In the genomic region with DNA sequence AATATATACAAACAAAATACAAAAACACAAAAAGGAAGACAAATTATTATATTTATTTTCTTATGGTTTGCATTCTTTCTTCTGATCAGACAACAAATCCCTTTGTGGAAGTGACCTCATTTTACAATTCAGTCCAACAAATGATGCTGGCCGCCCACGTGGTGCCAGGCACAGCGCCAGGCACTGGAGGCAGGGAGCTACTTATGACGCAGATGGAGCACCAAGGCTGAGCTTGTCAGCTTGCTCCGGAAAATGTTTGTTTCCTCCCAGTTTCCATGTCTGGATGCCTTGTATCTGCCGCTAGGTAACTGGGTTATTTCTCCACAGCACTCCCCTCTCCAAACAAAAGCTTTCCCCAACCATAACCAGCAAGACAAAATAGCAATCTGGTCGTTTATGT, we compare ENCODE assay signal across 11 cellular contexts. TPM values are rescaled to one million over a fixed set of nuclear protein-coding genes. Genes with fewer than 3 reads are reported as not detected.
DNase-seq lines count a peak whose midpoint lies in the region; ATAC-seq and TF ChIP-seq lines count a peak whose summit lies in the region.
"Had no signal": no experiment of that assay in that cellular context is flagged by ENCODE, and none has a peak within 500 bp of the region (broad histone marks: within the 10 kb centered on the region; RNA-seq: fewer than 3 reads in every experiment).

No MANE protein-coding gene starts in this region.

- TF ChIP-seq POLR2A in gastrocnemius medialis (IDR thresholded peaks at IDR 0.05) = peak in 1 of 2 donors; percentile 33

- no peak overlapping the region for H3K27ac ChIP-seq in GM23248
- H3K27ac ChIP-seq in gastrocnemius medialis = peak overlapping the region; percentile 67 to 82 (median 74)
- no peak overlapping the region for H3K27ac ChIP-seq in neural progenitor cell

- H3K9me3 Mint-ChIP-seq in endothelial cell (ENCODE audit: unreplicated experiment) = no peaks in the 10 kb centered on the region
- H3K9me3 Mint-ChIP-seq in neural progenitor cell = no peaks in the 10 kb centered on the region
- no peaks in the 10 kb centered on the region for H3K9me3 Mint-ChIP-seq in osteocyte (ENCODE audit: unreplicated experiment)

- H3K36me3 Mint-ChIP-seq in endothelial cell (ENCODE audit: low read depth, unreplicated experiment) = no peaks in the 10 kb centered on the region
- no peaks in the 10 kb centered on the region for H3K36me3 Mint-ChIP-seq in neural progenitor cell
- no peaks in the 10 kb centered on the region for H3K36me3 Mint-ChIP-seq in osteocyte (ENCODE audit: unreplicated experiment)

- no peak for TF ChIP-seq CTCF in gastrocnemius medialis (IDR thresholded peaks at IDR 0.05 in 4 of 5, conservative IDR thresholded peaks at IDR 0.05 in 1 of 5)
- no peak for TF ChIP-seq CTCF in endothelial cell (IDR thresholded peaks at IDR 0.05; ENCODE audit: unreplicated experiment)
- TF ChIP-seq CTCF in neural progenitor cell (IDR thresholded peaks at IDR 0.05) = no peak
- no peak for TF ChIP-seq CTCF in osteocyte (IDR thresholded peaks at IDR 0.05)

- 13 to 15% methylated on average over 7 of the region's 7 CpGs for WGBS in GM23248 (ENCODE audit: low coverage in 1 of 2, low lambda C conversion rate in 2 of 2, missing lambda C conversion rate in 2 of 2), 2 experiments

- H3K9ac ChIP-seq in GM23248 = no peak overlapping the region
- no peak overlapping the region for H3K9ac ChIP-seq in neural progenitor cell

- DNase-seq in GM23248 = peak; percentile 62
- peak; percentile 74 for DNase-seq in astrocyte of the hippocampus (ENCODE audit: low read depth, low spot score)
- peak; percentile 89 for DNase-seq in left cardiac atrium
- peak; percentile 45 to 82 for DNase-seq in gastrocnemius medialis
- no peak for DNase-seq in endothelial cell (ENCODE audit: low spot score)
- no peak for DNase-seq in neural progenitor cell (ENCODE audit: low spot score)
- no peak for DNase-seq in osteocyte (ENCODE audit: extremely low spot score, unreplicated experiment)
- DNase-seq: cortex of kidney, DND-41, NCI-H774 had no signal

- no peaks in the 10 kb centered on the region for H3K36me3 ChIP-seq in GM23248 (ENCODE audit: low read depth)
- no peaks in the 10 kb centered on the region for H3K36me3 ChIP-seq in gastrocnemius medialis
- H3K36me3 ChIP-seq in neural progenitor cell = no peaks in the 10 kb centered on the region

- no peak overlapping the region for H3K4me3 ChIP-seq in GM23248
- H3K4me3 ChIP-seq in gastrocnemius medialis = peak overlapping the region in 3 of 4 donors; percentile 5 to 34 (median 12)
- no peak overlapping the region for H3K4me3 ChIP-seq in neural progenitor cell

- H2AFZ ChIP-seq in GM23248 (peak overlapping the region; percentile 43; the same call in 1 of the 2 replicates), neural progenitor cell (replicated peaks) (no peak overlapping the region)

- in situ Hi-C loops in GM23248 (cut with MboI) (no loop called here), gastrocnemius medialis (cut with MboI; ENCODE audit: low sequenced_read_pairs in 4 of 4) (no loop called here)

- H3K27me3 ChIP-seq in GM23248 (replicated peaks; ENCODE audit: insufficient read depth) (no peaks in the 10 kb centered on the region), gastrocnemius medialis (no peaks in the 10 kb centered on the region), neural progenitor cell (no peaks in the 10 kb centered on the region)

- H3K9me3 ChIP-seq in GM23248 (ENCODE audit: low read depth) (no peaks in the 10 kb centered on the region), gastrocnemius medialis (no peaks in the 10 kb centered on the region), neural progenitor cell (ENCODE audit: low read depth) (no peaks in the 10 kb centered on the region)

- H3K27ac Mint-ChIP-seq in endothelial cell (ENCODE audit: unreplicated experiment) = no peak overlapping the region
- no peak overlapping the region for H3K27ac Mint-ChIP-seq in neural progenitor cell
- no peak overlapping the region for H3K27ac Mint-ChIP-seq in osteocyte (ENCODE audit: unreplicated experiment)

- H3K27me3 Mint-ChIP-seq in endothelial cell (ENCODE audit: unreplicated experiment) (no peaks in the 10 kb centered on the region), neural progenitor cell (ENCODE audit: insufficient read depth, low read depth) (no peaks in the 10 kb centered on the region), osteocyte (ENCODE audit: unreplicated experiment) (no peaks in the 10 kb centered on the region)

- H4K20me1 ChIP-seq in GM23248 (ENCODE audit: insufficient read depth) (no peaks in the 10 kb centered on the region), neural progenitor cell (ENCODE audit: low read depth) (no peaks in the 10 kb centered on the region)

- no peaks in the 10 kb centered on the region for H3K9me2 ChIP-seq in GM23248 (ENCODE audit: insufficient read depth)

- H3K4me2 ChIP-seq in GM23248 (ENCODE audit: unreplicated experiment) (no peak overlapping the region), neural progenitor cell (no peak overlapping the region)

- H3K4me3 Mint-ChIP-seq in endothelial cell (ENCODE audit: unreplicated experiment) (no peak overlapping the region), neural progenitor cell (no peak overlapping the region), osteocyte (ENCODE audit: unreplicated experiment) (no peak overlapping the region)

- peaks cover 14% of the 10 kb centered on the region for H3K4me1 Mint-ChIP-seq in endothelial cell (ENCODE audit: unreplicated experiment)
- no peaks in the 10 kb centered on the region for H3K4me1 Mint-ChIP-seq in neural progenitor cell
- H3K4me1 Mint-ChIP-seq in osteocyte (ENCODE audit: unreplicated experiment) = peaks cover 15% of the 10 kb centered on the region

- H3F3A ChIP-seq in GM23248 (ENCODE audit: insufficient read depth) (0 out of 2 replicates have a peak, but pooled peaks cover 15% of the 10 kb centered on the region), neural progenitor cell (ENCODE audit: low read depth) (no peaks in the 10 kb centered on the region)

- H3K79me2 ChIP-seq in GM23248 (ENCODE audit: insufficient read depth) (no peaks in the 10 kb centered on the region), neural progenitor cell (ENCODE audit: low read depth) (no peaks in the 10 kb centered on the region)

- peak; percentile 92 to 94 for ATAC-seq in left cardiac atrium
- peak; percentile 74 to 92 for ATAC-seq in gastrocnemius medialis
- ATAC-seq in HG03139 (IDR thresholded peaks at IDR 0.05; ENCODE audit: unreplicated experiment) = no peak

- H3K4me1 ChIP-seq in GM23248 (ENCODE audit: insufficient read depth) (peaks cover 12% of the 10 kb centered on the region), gastrocnemius medialis (peaks cover 3 to 13% of the 10 kb centered on the region in 2 donors), neural progenitor cell (no peaks in the 10 kb centered on the region)

- intact Hi-C loops in left cardiac atrium (cut with DNase I) (no loop called here), gastrocnemius medialis (cut with DNase I; ENCODE audit: low total_unique reads) (no loop called here)

RNA-seq across cellular contexts. Expression of a gene that starts 30.7 kb away (rescaled TPM):
- not detected in 2 replicates for total RNA-seq in GM23248 (2014; rRNA removed; shearing (Covaris generic))
- polyA plus RNA-seq in GM23248 (2016; fragmentation: Nextera tagmentation; extraction: Ambion mirVana) = 0.24 and 0.34 TPM in 2 replicates
- 100 to 1,000 TPM; 101 to 115 TPM for total RNA-seq in left cardiac atrium
- total RNA-seq in gastrocnemius medialis = 10 to 100 TPM; 13.6 to 31.7 (median 20.7) TPM
- 277 TPM for total RNA-seq in endothelial cell (ENCODE audit: unreplicated experiment)
- total RNA-seq in neural progenitor cell (ENCODE audit: low replicate concordance) = 0.12 and 0.43 TPM in 2 replicates
- not detected in 2 replicates for total RNA-seq in osteocyte

Comparison
In these comparisons a context has a peak if more than half of its experiments do, and no peak if none do; other contexts are left out.
1. DNase-seq: peak in GM23248 (single experiment), astrocyte of the hippocampus (single experiment), left cardiac atrium (single experiment) and gastrocnemius medialis (2 of 2); none in endothelial cell (single experiment), neural progenitor cell (single experiment) and osteocyte (single experiment).
2. H3K27ac ChIP-seq: peak in gastrocnemius medialis (4 of 4); none in GM23248 (single experiment) and neural progenitor cell (single experiment).
3. H3K4me3 ChIP-seq: peak in gastrocnemius medialis (3 of 4); none in GM23248 (single experiment) and neural progenitor cell (single experiment).
4. RNA of a gene that starts 30.7 kb away (total RNA-seq): 277 TPM in endothelial cell (single experiment), 101 to 115 TPM in left cardiac atrium and 13.6 to 31.7 TPM in gastrocnemius medialis; 0.12 to 0.43 TPM in neural progenitor cell, not detected in osteocyte and not detected in GM23248; every median in the first group is over 10 times any median in the second.